ENCODE assay signal across 9 cellular contexts in genomic region chr20:22887796-22888195, GRCh38.
"Had no signal": no experiment of that assay in that cellular context is flagged by ENCODE, and none has a peak within 500 bp of the region (broad histone marks: within the 10 kb centered on the region; RNA-seq: fewer than 3 reads in every experiment).

No MANE protein-coding gene starts in this region.

- H3K4me1 ChIP-seq: HAP-1 had no signal

- H3K4me2 ChIP-seq: GM23338 had no signal

- H2AFZ ChIP-seq: GM23248, GM23338 had no signal

- H3K9me3 ChIP-seq: HAP-1 had no signal

- ATAC-seq: GM23338, HCT116 had no signal

- H3K36me3 ChIP-seq: HAP-1 had no signal

- H3K9ac ChIP-seq: GM23248 had no signal

- H3K27ac Mint-ChIP-seq: GM23338, H9, HFFc6 had no signal

- H3K27ac ChIP-seq: GM23248 had no signal

- H3K4me1 Mint-ChIP-seq: GM23338, H9 had no signal

- H3K4me3 ChIP-seq: GM23248, GM23338, HAP-1 had no signal

- H3K4me3 Mint-ChIP-seq: GM23338, H9, HFFc6 had no signal

- DNase-seq: GM23248, GOT3, H7, H9, HCEC 1CT, HFFc6 had no signal

- H3K9me3 Mint-ChIP-seq: GM23338 had no signal
